Comparison of ENCODE assay signal across 1 cellular context in the genomic region with DNA sequence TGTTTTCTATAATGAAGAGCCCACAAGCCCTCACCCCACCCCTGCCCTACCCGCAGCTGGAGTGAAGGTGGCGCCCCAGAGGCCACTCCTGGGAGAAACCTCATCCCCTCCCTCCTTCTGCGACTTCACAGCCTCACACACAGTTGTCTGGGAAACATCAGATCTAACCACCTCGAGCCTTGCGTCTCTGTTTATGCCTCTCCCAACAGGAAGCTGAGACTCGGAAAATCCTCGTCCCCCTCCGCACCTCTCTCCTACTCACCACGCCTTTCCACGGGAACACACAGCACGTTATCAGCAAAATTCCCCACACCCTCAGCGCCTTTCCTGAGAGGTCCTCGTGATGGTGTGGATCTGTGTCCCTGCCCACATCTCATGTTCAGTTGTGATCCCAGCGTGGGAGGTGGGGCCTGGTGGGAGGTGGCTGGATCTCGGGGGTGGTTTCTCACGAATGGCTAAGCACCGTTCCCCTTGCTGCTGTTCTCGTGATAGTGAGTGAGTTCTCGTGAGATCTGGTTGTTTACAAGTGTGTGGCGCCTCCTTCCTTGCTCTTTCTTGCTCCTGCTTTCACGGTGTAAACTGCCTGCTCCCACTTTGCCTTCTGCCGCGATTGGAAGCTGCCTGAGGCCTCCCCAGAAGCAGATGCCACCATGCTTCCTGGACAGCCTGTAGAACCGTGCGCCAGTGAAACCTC.
TF ChIP-seq lines count a peak whose summit lies in the region.

No MANE protein-coding gene starts in this region.

TF ChIP-seq in K562, 482 proteins besides CTCF, POLR2A, EP300 and RAD21 (continued from another document and continues in another):
- TF ChIP-seq, protein P1, sequence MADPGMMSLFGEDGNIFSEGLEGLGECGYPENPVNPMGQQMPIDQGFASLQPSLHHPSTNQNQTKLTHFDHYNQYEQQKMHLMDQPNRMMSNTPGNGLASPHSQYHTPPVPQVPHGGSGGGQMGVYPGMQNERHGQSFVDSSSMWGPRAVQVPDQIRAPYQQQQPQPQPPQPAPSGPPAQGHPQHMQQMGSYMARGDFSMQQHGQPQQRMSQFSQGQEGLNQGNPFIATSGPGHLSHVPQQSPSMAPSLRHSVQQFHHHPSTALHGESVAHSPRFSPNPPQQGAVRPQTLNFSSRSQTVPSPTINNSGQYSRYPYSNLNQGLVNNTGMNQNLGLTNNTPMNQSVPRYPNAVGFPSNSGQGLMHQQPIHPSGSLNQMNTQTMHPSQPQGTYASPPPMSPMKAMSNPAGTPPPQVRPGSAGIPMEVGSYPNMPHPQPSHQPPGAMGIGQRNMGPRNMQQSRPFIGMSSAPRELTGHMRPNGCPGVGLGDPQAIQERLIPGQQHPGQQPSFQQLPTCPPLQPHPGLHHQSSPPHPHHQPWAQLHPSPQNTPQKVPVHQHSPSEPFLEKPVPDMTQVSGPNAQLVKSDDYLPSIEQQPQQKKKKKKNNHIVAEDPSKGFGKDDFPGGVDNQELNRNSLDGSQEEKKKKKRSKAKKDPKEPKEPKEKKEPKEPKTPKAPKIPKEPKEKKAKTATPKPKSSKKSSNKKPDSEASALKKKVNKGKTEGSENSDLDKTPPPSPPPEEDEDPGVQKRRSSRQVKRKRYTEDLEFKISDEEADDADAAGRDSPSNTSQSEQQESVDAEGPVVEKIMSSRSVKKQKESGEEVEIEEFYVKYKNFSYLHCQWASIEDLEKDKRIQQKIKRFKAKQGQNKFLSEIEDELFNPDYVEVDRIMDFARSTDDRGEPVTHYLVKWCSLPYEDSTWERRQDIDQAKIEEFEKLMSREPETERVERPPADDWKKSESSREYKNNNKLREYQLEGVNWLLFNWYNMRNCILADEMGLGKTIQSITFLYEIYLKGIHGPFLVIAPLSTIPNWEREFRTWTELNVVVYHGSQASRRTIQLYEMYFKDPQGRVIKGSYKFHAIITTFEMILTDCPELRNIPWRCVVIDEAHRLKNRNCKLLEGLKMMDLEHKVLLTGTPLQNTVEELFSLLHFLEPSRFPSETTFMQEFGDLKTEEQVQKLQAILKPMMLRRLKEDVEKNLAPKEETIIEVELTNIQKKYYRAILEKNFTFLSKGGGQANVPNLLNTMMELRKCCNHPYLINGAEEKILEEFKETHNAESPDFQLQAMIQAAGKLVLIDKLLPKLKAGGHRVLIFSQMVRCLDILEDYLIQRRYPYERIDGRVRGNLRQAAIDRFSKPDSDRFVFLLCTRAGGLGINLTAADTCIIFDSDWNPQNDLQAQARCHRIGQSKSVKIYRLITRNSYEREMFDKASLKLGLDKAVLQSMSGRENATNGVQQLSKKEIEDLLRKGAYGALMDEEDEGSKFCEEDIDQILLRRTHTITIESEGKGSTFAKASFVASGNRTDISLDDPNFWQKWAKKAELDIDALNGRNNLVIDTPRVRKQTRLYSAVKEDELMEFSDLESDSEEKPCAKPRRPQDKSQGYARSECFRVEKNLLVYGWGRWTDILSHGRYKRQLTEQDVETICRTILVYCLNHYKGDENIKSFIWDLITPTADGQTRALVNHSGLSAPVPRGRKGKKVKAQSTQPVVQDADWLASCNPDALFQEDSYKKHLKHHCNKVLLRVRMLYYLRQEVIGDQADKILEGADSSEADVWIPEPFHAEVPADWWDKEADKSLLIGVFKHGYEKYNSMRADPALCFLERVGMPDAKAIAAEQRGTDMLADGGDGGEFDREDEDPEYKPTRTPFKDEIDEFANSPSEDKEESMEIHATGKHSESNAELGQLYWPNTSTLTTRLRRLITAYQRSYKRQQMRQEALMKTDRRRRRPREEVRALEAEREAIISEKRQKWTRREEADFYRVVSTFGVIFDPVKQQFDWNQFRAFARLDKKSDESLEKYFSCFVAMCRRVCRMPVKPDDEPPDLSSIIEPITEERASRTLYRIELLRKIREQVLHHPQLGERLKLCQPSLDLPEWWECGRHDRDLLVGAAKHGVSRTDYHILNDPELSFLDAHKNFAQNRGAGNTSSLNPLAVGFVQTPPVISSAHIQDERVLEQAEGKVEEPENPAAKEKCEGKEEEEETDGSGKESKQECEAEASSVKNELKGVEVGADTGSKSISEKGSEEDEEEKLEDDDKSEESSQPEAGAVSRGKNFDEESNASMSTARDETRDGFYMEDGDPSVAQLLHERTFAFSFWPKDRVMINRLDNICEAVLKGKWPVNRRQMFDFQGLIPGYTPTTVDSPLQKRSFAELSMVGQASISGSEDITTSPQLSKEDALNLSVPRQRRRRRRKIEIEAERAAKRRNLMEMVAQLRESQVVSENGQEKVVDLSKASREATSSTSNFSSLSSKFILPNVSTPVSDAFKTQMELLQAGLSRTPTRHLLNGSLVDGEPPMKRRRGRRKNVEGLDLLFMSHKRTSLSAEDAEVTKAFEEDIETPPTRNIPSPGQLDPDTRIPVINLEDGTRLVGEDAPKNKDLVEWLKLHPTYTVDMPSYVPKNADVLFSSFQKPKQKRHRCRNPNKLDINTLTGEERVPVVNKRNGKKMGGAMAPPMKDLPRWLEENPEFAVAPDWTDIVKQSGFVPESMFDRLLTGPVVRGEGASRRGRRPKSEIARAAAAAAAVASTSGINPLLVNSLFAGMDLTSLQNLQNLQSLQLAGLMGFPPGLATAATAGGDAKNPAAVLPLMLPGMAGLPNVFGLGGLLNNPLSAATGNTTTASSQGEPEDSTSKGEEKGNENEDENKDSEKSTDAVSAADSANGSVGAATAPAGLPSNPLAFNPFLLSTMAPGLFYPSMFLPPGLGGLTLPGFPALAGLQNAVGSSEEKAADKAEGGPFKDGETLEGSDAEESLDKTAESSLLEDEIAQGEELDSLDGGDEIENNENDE (IDR thresholded peaks at IDR 0.05; ENCODE audit: low read depth, low read length), result no peak
- no peak for TF ChIP-seq BRF1 (IDR thresholded peaks at IDR 0.05; ENCODE audit: borderline replicate concordance, extremely low read depth, insufficient read length)
- TF ChIP-seq, protein P2, sequence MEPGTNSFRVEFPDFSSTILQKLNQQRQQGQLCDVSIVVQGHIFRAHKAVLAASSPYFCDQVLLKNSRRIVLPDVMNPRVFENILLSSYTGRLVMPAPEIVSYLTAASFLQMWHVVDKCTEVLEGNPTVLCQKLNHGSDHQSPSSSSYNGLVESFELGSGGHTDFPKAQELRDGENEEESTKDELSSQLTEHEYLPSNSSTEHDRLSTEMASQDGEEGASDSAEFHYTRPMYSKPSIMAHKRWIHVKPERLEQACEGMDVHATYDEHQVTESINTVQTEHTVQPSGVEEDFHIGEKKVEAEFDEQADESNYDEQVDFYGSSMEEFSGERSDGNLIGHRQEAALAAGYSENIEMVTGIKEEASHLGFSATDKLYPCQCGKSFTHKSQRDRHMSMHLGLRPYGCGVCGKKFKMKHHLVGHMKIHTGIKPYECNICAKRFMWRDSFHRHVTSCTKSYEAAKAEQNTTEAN (CRISPR knock-in tag; IDR thresholded peaks at IDR 0.05), result 0 out of 2 replicates have a peak, but pooled peaks have one; percentile 36
- TF ChIP-seq RBM34 (IDR thresholded peaks at IDR 0.05; ENCODE audit: borderline replicate concordance, insufficient read depth, low read length), result no peak
- no peak for TF ChIP-seq ZNF165 (CRISPR knock-in tag; IDR thresholded peaks at IDR 0.05; ENCODE audit: borderline replicate concordance)
- 0 out of 2 replicates have a peak, but pooled peaks have one; percentile 46 for TF ChIP-seq KLF1 (tag; IDR thresholded peaks at IDR 0.05)
- TF ChIP-seq WHSC1 (IDR thresholded peaks at IDR 0.05; ENCODE audit: low read length), result no peak
- TF ChIP-seq, protein P3, sequence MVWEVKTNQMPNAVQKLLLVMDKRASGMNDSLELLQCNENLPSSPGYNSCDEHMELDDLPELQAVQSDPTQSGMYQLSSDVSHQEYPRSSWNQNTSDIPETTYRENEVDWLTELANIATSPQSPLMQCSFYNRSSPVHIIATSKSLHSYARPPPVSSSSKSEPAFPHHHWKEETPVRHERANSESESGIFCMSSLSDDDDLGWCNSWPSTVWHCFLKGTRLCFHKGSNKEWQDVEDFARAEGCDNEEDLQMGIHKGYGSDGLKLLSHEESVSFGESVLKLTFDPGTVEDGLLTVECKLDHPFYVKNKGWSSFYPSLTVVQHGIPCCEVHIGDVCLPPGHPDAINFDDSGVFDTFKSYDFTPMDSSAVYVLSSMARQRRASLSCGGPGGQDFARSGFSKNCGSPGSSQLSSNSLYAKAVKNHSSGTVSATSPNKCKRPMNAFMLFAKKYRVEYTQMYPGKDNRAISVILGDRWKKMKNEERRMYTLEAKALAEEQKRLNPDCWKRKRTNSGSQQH (CRISPR knock-in tag; IDR thresholded peaks at IDR 0.05), result 0 out of 2 replicates have a peak, but pooled peaks have one; percentile 65
- TF ChIP-seq KLF13 (tag; IDR thresholded peaks at IDR 0.05; ENCODE audit: borderline replicate concordance, low read depth), result peak; percentile 21; the same call in 1 of the 2 replicates
- TF ChIP-seq ZBTB8A (IDR thresholded peaks at IDR 0.05; ENCODE audit: partially characterized antibody), result no peak
- TF ChIP-seq ETV1 (tag; conservative IDR thresholded peaks at IDR 0.05; ENCODE audit: low read depth), result no peak
- TF ChIP-seq, protein P4, sequence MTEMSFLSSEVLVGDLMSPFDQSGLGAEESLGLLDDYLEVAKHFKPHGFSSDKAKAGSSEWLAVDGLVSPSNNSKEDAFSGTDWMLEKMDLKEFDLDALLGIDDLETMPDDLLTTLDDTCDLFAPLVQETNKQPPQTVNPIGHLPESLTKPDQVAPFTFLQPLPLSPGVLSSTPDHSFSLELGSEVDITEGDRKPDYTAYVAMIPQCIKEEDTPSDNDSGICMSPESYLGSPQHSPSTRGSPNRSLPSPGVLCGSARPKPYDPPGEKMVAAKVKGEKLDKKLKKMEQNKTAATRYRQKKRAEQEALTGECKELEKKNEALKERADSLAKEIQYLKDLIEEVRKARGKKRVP (CRISPR knock-in tag; IDR thresholded peaks at IDR 0.05), result no peak
- TF ChIP-seq HMGN3 (IDR thresholded peaks at IDR 0.05; ENCODE audit: borderline replicate concordance, extremely low read depth, insufficient read length, low read depth, low read length), result no peak
- 0 out of 2 replicates have a peak, but pooled peaks have one; percentile 44 for TF ChIP-seq SMAD4 (CRISPR knock-in tag; conservative IDR thresholded peaks at IDR 0.05)
- TF ChIP-seq PTRF (tag; IDR thresholded peaks at IDR 0.05), result no peak
- no peak for TF ChIP-seq ZNF830 (CRISPR knock-in tag; IDR thresholded peaks at IDR 0.05)
- no peak for TF ChIP-seq SIRT6 (IDR thresholded peaks at IDR 0.05; ENCODE audit: low read depth, low read length)
- no peak for TF ChIP-seq ELF2 (CRISPR knock-in tag; IDR thresholded peaks at IDR 0.05)
- TF ChIP-seq KLF16 (IDR thresholded peaks at IDR 0.05), result no peak
- TF ChIP-seq ZBTB1 (CRISPR knock-in tag; IDR thresholded peaks at IDR 0.05; ENCODE audit: borderline replicate concordance, low read depth), result peak; percentile 51; the same call in 1 of the 2 replicates
- no peak for TF ChIP-seq SREBF2 (CRISPR knock-in tag; IDR thresholded peaks at IDR 0.05)
- TF ChIP-seq, protein P5, sequence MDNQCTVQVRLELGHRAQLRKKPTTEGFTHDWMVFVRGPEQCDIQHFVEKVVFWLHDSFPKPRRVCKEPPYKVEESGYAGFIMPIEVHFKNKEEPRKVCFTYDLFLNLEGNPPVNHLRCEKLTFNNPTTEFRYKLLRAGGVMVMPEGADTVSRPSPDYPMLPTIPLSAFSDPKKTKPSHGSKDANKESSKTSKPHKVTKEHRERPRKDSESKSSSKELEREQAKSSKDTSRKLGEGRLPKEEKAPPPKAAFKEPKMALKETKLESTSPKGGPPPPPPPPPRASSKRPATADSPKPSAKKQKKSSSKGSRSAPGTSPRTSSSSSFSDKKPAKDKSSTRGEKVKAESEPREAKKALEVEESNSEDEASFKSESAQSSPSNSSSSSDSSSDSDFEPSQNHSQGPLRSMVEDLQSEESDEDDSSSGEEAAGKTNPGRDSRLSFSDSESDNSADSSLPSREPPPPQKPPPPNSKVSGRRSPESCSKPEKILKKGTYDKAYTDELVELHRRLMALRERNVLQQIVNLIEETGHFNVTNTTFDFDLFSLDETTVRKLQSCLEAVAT (IDR thresholded peaks at IDR 0.05), result 0 out of 4 replicates have a peak, but pooled peaks of 1 of the 2 experiments have one; percentile 10
- TF ChIP-seq, protein P6, sequence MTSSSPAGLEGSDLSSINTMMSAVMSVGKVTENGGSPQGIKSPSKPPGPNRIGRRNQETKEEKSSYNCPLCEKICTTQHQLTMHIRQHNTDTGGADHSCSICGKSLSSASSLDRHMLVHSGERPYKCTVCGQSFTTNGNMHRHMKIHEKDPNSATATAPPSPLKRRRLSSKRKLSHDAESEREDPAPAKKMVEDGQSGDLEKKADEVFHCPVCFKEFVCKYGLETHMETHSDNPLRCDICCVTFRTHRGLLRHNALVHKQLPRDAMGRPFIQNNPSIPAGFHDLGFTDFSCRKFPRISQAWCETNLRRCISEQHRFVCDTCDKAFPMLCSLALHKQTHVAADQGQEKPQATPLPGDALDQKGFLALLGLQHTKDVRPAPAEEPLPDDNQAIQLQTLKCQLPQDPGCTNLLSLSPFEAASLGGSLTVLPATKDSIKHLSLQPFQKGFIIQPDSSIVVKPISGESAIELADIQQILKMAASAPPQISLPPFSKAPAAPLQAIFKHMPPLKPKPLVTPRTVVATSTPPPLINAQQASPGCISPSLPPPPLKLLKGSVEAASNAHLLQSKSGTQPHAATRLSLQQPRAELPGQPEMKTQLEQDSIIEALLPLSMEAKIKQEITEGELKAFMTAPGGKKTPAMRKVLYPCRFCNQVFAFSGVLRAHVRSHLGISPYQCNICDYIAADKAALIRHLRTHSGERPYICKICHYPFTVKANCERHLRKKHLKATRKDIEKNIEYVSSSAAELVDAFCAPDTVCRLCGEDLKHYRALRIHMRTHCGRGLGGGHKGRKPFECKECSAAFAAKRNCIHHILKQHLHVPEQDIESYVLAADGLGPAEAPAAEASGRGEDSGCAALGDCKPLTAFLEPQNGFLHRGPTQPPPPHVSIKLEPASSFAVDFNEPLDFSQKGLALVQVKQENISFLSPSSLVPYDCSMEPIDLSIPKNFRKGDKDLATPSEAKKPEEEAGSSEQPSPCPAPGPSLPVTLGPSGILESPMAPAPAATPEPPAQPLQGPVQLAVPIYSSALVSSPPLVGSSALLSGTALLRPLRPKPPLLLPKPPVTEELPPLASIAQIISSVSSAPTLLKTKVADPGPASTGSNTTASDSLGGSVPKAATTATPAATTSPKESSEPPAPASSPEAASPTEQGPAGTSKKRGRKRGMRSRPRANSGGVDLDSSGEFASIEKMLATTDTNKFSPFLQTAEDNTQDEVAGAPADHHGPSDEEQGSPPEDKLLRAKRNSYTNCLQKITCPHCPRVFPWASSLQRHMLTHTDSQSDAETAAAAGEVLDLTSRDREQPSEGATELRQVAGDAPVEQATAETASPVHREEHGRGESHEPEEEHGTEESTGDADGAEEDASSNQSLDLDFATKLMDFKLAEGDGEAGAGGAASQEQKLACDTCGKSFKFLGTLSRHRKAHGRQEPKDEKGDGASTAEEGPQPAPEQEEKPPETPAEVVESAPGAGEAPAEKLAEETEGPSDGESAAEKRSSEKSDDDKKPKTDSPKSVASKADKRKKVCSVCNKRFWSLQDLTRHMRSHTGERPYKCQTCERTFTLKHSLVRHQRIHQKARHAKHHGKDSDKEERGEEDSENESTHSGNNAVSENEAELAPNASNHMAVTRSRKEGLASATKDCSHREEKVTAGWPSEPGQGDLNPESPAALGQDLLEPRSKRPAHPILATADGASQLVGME (CRISPR knock-in tag; IDR thresholded peaks at IDR 0.05), result no peak
- TF ChIP-seq, protein P7, sequence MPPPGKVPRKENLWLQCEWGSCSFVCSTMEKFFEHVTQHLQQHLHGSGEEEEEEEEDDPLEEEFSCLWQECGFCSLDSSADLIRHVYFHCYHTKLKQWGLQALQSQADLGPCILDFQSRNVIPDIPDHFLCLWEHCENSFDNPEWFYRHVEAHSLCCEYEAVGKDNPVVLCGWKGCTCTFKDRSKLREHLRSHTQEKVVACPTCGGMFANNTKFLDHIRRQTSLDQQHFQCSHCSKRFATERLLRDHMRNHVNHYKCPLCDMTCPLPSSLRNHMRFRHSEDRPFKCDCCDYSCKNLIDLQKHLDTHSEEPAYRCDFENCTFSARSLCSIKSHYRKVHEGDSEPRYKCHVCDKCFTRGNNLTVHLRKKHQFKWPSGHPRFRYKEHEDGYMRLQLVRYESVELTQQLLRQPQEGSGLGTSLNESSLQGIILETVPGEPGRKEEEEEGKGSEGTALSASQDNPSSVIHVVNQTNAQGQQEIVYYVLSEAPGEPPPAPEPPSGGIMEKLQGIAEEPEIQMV (tag; conservative IDR thresholded peaks at IDR 0.05; ENCODE audit: low read depth), result 0 out of 2 replicates have a peak, but pooled peaks have one; percentile 10
- no peak for TF ChIP-seq STAG1 (CRISPR knock-in tag; IDR thresholded peaks at IDR 0.05; ENCODE audit: borderline replicate concordance)
- TF ChIP-seq ESRRA (IDR thresholded peaks at IDR 0.05; ENCODE audit: borderline replicate concordance, low read depth), result no peak; the same call in 1 of the 2 replicates
